1 cellular context compared by ENCODE assay signal in the genomic region with DNA sequence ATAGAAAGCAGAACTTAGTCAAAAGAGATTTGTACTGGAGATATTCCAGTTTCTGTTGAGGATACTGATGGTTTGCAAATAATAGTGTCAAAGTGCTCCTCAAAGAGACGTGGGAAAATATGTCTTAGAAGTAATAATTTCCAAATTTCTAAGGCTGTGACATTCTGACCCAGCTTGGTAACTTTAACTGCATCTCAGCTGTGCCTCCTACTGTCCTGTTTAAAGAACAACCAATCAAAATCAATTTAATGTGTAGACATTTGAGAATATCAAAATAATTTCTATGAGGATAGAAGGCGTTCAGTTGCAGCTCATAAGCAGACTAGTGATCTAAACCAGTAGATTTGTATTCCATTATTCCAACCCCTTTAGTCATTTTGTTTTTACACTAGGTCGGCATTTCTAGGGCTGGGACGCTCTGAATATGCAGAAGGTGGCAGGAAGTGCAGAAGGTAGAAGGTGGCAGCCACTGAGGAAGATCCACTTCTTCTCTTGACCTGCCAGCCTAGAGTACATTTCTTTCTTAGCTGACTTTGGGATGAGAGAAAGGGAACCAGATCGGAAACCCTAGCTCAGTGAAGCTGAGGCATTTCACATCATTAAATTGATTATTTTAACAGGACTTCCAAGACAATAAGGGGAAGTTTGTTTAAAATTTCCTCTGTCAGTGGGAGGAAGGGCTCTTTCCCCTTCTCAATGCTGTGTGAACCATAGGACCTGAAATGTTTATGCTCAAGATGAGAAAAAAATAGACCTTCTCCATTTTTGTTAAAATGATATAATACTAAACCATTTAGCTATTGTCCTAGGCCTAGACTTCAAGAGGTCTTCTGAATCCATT.
A peak's percentile ranks its signal among the peaks of the same experiment; 100 is the strongest.
TF ChIP-seq lines count a peak whose summit lies in the region.

No MANE protein-coding gene starts in this region.

TF ChIP-seq in IMR-90, 13 proteins besides CTCF, POLR2A, EP300 and RAD21:
- TF ChIP-seq ELK1 (IDR thresholded peaks at IDR 0.05; ENCODE audit: borderline replicate concordance, low read depth, low read length) (no peak), MAFK (IDR thresholded peaks at IDR 0.05; ENCODE audit: low read depth, low read length) (peak; percentile 82)
